1 cellular context compared by ENCODE assay signal in the genomic region with DNA sequence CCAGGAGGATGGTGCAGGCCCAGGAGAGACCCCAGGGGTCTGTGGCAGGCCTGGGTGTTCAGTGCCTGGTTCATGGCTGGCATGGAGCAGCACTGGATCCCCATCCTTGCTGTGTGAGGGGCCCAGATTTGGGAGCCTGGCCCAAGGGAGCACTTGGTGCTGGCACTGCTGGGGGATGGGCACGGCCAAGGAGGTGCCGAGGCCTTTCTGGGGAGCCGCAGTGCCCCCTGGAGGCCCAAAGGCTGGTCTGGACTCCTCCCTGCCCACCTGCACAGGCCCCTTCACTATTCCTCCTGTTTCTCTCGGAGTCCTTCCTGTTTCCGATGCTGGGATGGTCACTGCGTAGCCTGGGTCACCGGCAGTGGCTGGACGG.
TF ChIP-seq lines count a peak whose summit lies in the region.

No MANE protein-coding gene starts in this region.

TF ChIP-seq in HepG2, 621 proteins besides CTCF, POLR2A, EP300 and RAD21:
- TF ChIP-seq NFIB (CRISPR knock-in tag; IDR thresholded peaks at IDR 0.05; ENCODE audit: borderline replicate concordance) (no peak), ZNF30 (CRISPR knock-in tag; IDR thresholded peaks at IDR 0.05) (no peak), ZNF281 (CRISPR knock-in tag; IDR thresholded peaks at IDR 0.05; ENCODE audit: borderline replicate concordance) (peak; percentile 62; the same call in 1 of the 2 replicates), YEATS2 (CRISPR knock-in tag; IDR thresholded peaks at IDR 0.05; ENCODE audit: borderline replicate concordance) (no peak), SKI (IDR thresholded peaks at IDR 0.05; ENCODE audit: partially characterized antibody) (no peak), REXO4 (CRISPR knock-in tag; IDR thresholded peaks at IDR 0.05; ENCODE audit: borderline replicate concordance) (no peak), EEA1 (CRISPR knock-in tag; IDR thresholded peaks at IDR 0.05; ENCODE audit: borderline replicate concordance) (no peak), ZNF782 (CRISPR knock-in tag; IDR thresholded peaks at IDR 0.05; ENCODE audit: borderline replicate concordance) (no peak), ZNF230 (CRISPR knock-in tag; IDR thresholded peaks at IDR 0.05) (no peak), HDAC6 (IDR thresholded peaks at IDR 0.05; ENCODE audit: low read depth, low read length) (no peak), ZNF790 (CRISPR knock-in tag; IDR thresholded peaks at IDR 0.05; ENCODE audit: borderline replicate concordance) (no peak), ZNF460 (CRISPR knock-in tag; IDR thresholded peaks at IDR 0.05; ENCODE audit: borderline replicate concordance) (no peak), STAG1 (CRISPR knock-in tag; IDR thresholded peaks at IDR 0.05) (peak; percentile 42), AGO2 (optimal IDR thresholded peaks at IDR 0.05; ENCODE audit: low read depth, low read length) (peak; percentile 14), MEIS2 (CRISPR knock-in tag; IDR thresholded peaks at IDR 0.05) (no peak), ZNF263 (CRISPR knock-in tag; IDR thresholded peaks at IDR 0.05) (peak; percentile 85), KDM5B (CRISPR knock-in tag; IDR thresholded peaks at IDR 0.05; ENCODE audit: borderline replicate concordance) (0 out of 2 replicates have a peak, but pooled peaks have one; percentile 29), HDAC1 (CRISPR knock-in tag; IDR thresholded peaks at IDR 0.05) (no peak)
- TF ChIP-seq, protein P1, sequence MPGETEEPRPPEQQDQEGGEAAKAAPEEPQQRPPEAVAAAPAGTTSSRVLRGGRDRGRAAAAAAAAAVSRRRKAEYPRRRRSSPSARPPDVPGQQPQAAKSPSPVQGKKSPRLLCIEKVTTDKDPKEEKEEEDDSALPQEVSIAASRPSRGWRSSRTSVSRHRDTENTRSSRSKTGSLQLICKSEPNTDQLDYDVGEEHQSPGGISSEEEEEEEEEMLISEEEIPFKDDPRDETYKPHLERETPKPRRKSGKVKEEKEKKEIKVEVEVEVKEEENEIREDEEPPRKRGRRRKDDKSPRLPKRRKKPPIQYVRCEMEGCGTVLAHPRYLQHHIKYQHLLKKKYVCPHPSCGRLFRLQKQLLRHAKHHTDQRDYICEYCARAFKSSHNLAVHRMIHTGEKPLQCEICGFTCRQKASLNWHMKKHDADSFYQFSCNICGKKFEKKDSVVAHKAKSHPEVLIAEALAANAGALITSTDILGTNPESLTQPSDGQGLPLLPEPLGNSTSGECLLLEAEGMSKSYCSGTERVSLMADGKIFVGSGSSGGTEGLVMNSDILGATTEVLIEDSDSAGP (CRISPR knock-in tag; IDR thresholded peaks at IDR 0.05; ENCODE audit: borderline replicate concordance): no peak
- TF ChIP-seq, protein P2, sequence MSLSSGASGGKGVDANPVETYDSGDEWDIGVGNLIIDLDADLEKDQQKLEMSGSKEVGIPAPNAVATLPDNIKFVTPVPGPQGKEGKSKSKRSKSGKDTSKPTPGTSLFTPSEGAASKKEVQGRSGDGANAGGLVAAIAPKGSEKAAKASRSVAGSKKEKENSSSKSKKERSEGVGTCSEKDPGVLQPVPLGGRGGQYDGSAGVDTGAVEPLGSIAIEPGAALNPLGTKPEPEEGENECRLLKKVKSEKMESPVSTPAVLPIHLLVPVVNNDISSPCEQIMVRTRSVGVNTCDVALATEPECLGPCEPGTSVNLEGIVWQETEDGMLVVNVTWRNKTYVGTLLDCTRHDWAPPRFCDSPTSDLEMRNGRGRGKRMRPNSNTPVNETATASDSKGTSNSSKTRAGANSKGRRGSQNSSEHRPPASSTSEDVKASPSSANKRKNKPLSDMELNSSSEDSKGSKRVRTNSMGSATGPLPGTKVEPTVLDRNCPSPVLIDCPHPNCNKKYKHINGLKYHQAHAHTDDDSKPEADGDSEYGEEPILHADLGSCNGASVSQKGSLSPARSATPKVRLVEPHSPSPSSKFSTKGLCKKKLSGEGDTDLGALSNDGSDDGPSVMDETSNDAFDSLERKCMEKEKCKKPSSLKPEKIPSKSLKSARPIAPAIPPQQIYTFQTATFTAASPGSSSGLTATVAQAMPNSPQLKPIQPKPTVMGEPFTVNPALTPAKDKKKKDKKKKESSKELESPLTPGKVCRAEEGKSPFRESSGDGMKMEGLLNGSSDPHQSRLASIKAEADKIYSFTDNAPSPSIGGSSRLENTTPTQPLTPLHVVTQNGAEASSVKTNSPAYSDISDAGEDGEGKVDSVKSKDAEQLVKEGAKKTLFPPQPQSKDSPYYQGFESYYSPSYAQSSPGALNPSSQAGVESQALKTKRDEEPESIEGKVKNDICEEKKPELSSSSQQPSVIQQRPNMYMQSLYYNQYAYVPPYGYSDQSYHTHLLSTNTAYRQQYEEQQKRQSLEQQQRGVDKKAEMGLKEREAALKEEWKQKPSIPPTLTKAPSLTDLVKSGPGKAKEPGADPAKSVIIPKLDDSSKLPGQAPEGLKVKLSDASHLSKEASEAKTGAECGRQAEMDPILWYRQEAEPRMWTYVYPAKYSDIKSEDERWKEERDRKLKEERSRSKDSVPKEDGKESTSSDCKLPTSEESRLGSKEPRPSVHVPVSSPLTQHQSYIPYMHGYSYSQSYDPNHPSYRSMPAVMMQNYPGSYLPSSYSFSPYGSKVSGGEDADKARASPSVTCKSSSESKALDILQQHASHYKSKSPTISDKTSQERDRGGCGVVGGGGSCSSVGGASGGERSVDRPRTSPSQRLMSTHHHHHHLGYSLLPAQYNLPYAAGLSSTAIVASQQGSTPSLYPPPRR (CRISPR knock-in tag; IDR thresholded peaks at IDR 0.05; ENCODE audit: borderline replicate concordance): no peak
TF ChIP-seq in HepG2: peak in this region for 5.
